In the genomic region with DNA sequence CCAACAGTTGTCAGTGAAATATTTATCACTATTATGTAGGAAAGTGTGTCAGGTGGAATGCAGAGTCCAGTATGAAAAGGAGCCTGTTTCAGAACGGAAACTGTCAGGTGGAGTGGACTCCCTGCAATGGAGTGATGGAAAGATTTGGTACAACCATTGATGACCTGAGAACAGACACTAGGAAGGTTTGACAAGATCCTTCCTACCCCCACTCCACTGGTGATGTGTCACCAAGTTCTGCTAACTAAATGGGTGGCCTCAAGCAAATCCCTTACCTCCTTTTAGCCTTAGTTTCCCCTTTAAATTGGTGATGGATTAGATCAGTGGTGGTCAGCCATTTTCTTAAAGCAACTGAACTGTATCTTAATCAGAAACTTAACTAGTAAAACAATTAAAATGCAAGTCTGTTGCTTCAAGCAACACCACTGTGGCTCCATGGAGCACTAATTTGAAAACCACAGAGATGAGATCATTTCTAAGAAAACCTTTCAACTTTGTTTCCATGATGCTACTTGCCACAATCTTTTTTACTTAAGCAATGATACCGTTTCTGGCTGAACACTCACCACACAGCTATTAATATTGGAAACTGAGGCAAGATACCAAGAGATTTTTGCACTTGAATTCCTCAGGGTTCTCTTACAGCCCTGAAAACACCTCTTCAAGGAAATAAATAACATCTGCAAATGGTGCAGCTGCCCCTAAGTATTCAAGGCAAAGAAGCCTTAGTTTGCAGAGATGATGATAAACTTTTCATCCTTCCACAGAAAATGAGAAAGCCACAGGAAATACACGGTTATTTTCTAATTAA, we compare ENCODE assay signal across 11 cellular contexts.
DNase-seq lines count a peak whose midpoint lies in the region; ATAC-seq, FAIRE-seq and TF ChIP-seq lines count a peak whose summit lies in the region.
"Had no signal": no experiment of that assay in that cellular context is flagged by ENCODE, and none has a peak within 500 bp of the region (broad histone marks: within the 10 kb centered on the region; RNA-seq: fewer than 3 reads in every experiment).

No MANE protein-coding gene starts in this region.

- H3K4me3 Mint-ChIP-seq in activated naive CD8-positive, alpha-beta T cell treated with anti-CD3 and anti-CD28 coated beads, Interleukin-2, amount 10 ng/mL, durations not matched to agents 7 days and 5 days: peak overlapping the region; percentile 68

- H3K36me3 ChIP-seq in MM.1S (replicated peaks; ENCODE audit: insufficient read depth, low read length) (no peaks in the 10 kb centered on the region), right lobe of liver (peaks cover 0 to 8% (median 0%) of the 10 kb centered on the region in 4 donors)

- no peak for TF ChIP-seq POLR2A in right lobe of liver (IDR thresholded peaks at IDR 0.05)

- no peaks in the 10 kb centered on the region for H3K79me2 ChIP-seq in MM.1S (ENCODE audit: low read length)

- no peak overlapping the region for H3K27ac ChIP-seq in MM.1S (ENCODE audit: low read length)
- H3K27ac ChIP-seq in right lobe of liver: no peak overlapping the region
- H3K27ac ChIP-seq: suprapubic skin had no signal

- no peaks in the 10 kb centered on the region for H3F3A ChIP-seq in MM.1S (ENCODE audit: insufficient read depth, low read length)

- intact Hi-C loops in right lobe of liver (cut with DNase I): no loop called here

- peaks cover 20% of the 10 kb centered on the region for H3K36me3 Mint-ChIP-seq in activated naive CD8-positive, alpha-beta T cell treated with anti-CD3 and anti-CD28 coated beads, Interleukin-2, amount 10 ng/mL, durations not matched to agents 7 days and 5 days

- 84% methylated on average over 3 of the region's 3 CpGs for WGBS in right lobe of liver (ENCODE audit: insufficient coverage, low coverage, low lambda C conversion rate, missing lambda C conversion rate)

- peaks cover 54% of the 10 kb centered on the region for H3K4me1 Mint-ChIP-seq in activated naive CD8-positive, alpha-beta T cell treated with anti-CD3 and anti-CD28 coated beads, Interleukin-2, amount 10 ng/mL, durations not matched to agents 7 days and 5 days

- no peaks in the 10 kb centered on the region for H3K27me3 Mint-ChIP-seq in activated naive CD8-positive, alpha-beta T cell treated with anti-CD3 and anti-CD28 coated beads, Interleukin-2, amount 10 ng/mL, durations not matched to agents 7 days and 5 days

- H4K20me1 ChIP-seq in MM.1S (ENCODE audit: insufficient read depth, low read length): no peaks in the 10 kb centered on the region

- H3K9me3 ChIP-seq in MM.1S (replicated peaks; ENCODE audit: insufficient read depth, low read length): no peaks in the 10 kb centered on the region
- no peaks in the 10 kb centered on the region for H3K9me3 ChIP-seq in right lobe of liver
- H3K9me3 ChIP-seq: suprapubic skin had no signal

- peak overlapping the region; percentile 100 for H3K27ac Mint-ChIP-seq in activated naive CD8-positive, alpha-beta T cell treated with anti-CD3 and anti-CD28 coated beads, Interleukin-2, amount 10 ng/mL, durations not matched to agents 7 days and 5 days

- H3K9me3 Mint-ChIP-seq in activated naive CD8-positive, alpha-beta T cell treated with anti-CD3 and anti-CD28 coated beads, Interleukin-2, amount 10 ng/mL, durations not matched to agents 7 days and 5 days: no peaks in the 10 kb centered on the region

- no peak overlapping the region for H2AFZ ChIP-seq in MM.1S (ENCODE audit: low read length)

- no peak overlapping the region for H3K4me2 ChIP-seq in MM.1S (ENCODE audit: low read depth, low read length)

- no peaks in the 10 kb centered on the region for H3K9me2 ChIP-seq in MM.1S (replicated peaks; ENCODE audit: insufficient read depth, low read length)

- ATAC-seq in activated naive CD8-positive, alpha-beta T cell treated with anti-CD3 and anti-CD28 coated beads, Interleukin-2, amount 10 ng/mL, durations not matched to agents 7 days and 5 days (ENCODE audit: low read depth): peak; percentile 50
- peak; percentile 84 for ATAC-seq in stimulated activated naive CD8-positive, alpha-beta T cell treated with anti-CD3 and anti-CD28 coated beads, Interleukin-15, Interleukin-2, amounts not matched to agents 100 U/mL and 50 U/mL, for 24 hours
- no peak for ATAC-seq in right lobe of liver
- ATAC-seq: left colon had no signal

- H3K9ac ChIP-seq in MM.1S (ENCODE audit: low read length): no peak overlapping the region

- no peak overlapping the region for H3K4me3 ChIP-seq in MM.1S (ENCODE audit: low read length)
- no peak overlapping the region for H3K4me3 ChIP-seq in right lobe of liver
- H3K4me3 ChIP-seq: suprapubic skin had no signal

- FAIRE-seq in urothelium cell line (lab: Jason Lieb, UNC): no peak

- H3K4me1 ChIP-seq in MM.1S (ENCODE audit: low read length) (no peaks in the 10 kb centered on the region), right lobe of liver (peaks cover 0 to 7% (median 0%) of the 10 kb centered on the region in 4 donors)

- DNase-seq in activated T-cell treated with anti-CD3 and anti-CD28 coated beads for 24 hours (ENCODE audit: low read depth) (peak; percentile 37), MM.1S (peak; percentile 29), right lobe of liver (no peak), urothelium cell line (ENCODE audit: low spot score) (no peak), KG1 (lab: John Stamatoyannopoulos, UW) (no peak)
- no peak for DNase-seq in activated T-cell treated with anti-CD3 and anti-CD28 coated beads, Interleukin-2, amount 50 U/mL, for 1 hour
- DNase-seq in activated naive CD8-positive, alpha-beta T cell treated with anti-CD3 and anti-CD28 coated beads, Interleukin-2, amount 10 ng/mL, durations not matched to agents 7 days and 5 days: no peak
- peak; percentile 44 for DNase-seq in stimulated activated naive CD8-positive, alpha-beta T cell treated with anti-CD3 and anti-CD28 coated beads, Interleukin-15, Interleukin-2, amounts not matched to agents 100 U/mL and 50 U/mL, for 24 hours
- DNase-seq: left colon, retina had no signal

- H3K27me3 ChIP-seq in MM.1S (replicated peaks; ENCODE audit: insufficient read depth, low read length) (no peaks in the 10 kb centered on the region), right lobe of liver (no peaks in the 10 kb centered on the region)

- POLR2A ChIA-PET in activated naive CD8-positive, alpha-beta T cell treated with anti-CD3 and anti-CD28 coated beads, Interleukin-2, amount 10 ng/mL, durations not matched to agents 7 days and 5 days (lab: Charles Lee): interaction anchor here (0.9 to 4.2 kb wide), 3 partner anchors 118 to 140 kb away, joined by 3 to 30 read pairs (median 4); partner anchors contain the start of gene ERCC6L2

- TF ChIP-seq CTCF in MM.1S (IDR thresholded peaks at IDR 0.05; ENCODE audit: low read length): no peak
- TF ChIP-seq CTCF in right lobe of liver (IDR thresholded peaks at IDR 0.05): no peak

Comparison
In these comparisons a context has a peak if more than half of its experiments do, and no peak if none do; other contexts are left out.
1. DNase-seq: peak in activated T-cell treated with anti-CD3 and anti-CD28 coated beads for 24 hours (single experiment), MM.1S (single experiment) and stimulated activated naive CD8-positive, alpha-beta T cell treated with anti-CD3 and anti-CD28 coated beads, Interleukin-15, Interleukin-2, amounts not matched to agents 100 U/mL and 50 U/mL, for 24 hours (single experiment); none in activated T-cell treated with anti-CD3 and anti-CD28 coated beads, Interleukin-2, amount 50 U/mL, for 1 hour (single experiment), activated naive CD8-positive, alpha-beta T cell treated with anti-CD3 and anti-CD28 coated beads, Interleukin-2, amount 10 ng/mL, durations not matched to agents 7 days and 5 days (single experiment), right lobe of liver (0 of 3), urothelium cell line (single experiment) and KG1 (single experiment).
2. ATAC-seq: peak in activated naive CD8-positive, alpha-beta T cell treated with anti-CD3 and anti-CD28 coated beads, Interleukin-2, amount 10 ng/mL, durations not matched to agents 7 days and 5 days (single experiment) and stimulated activated naive CD8-positive, alpha-beta T cell treated with anti-CD3 and anti-CD28 coated beads, Interleukin-15, Interleukin-2, amounts not matched to agents 100 U/mL and 50 U/mL, for 24 hours (single experiment); none in right lobe of liver (0 of 4).